In the genomic region with DNA sequence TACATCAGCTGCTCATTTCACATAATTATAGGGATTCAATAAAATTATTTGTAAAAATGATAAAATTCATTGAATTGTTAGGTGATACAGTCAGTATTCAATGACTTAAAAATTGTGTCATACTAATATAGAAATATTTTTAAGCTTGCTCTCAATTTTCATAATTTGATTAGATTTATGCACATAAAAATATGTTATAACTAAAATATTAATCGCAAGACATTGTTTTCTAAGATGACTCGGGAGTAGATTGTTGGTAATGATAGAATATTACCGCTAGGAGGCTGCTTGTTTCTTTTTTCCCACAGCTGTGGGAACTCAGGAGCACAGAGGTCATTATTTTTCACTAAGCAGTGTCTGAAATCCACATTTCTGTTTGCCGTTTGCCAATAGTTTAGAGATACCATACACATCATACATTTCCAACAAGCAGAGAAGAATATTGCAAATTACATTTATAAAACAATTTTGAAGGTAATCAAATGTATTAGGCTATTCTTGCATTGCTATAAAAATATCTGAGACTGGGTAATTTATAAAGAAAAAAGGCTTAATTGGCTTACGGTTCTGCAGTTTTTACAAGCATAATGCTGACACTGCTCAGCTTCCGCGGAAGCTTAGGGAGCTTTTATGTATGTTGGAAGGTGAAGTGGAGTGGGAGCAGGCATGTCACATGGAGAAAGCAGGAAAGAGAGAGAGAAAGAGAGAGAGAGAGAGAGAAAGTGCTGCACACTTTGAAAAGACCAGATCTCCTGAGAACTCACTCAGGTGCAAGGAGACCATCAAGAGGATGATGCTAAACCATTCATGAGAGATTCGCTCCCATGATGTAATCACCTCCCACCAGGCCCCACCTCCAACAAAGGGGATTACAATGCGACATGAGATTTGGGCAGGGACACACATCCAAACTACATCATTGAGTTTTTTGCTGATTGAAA, we compare ENCODE assay signal across 8 cellular contexts.
DNase-seq lines count a peak whose midpoint lies in the region; ATAC-seq and TF ChIP-seq lines count a peak whose summit lies in the region.

No MANE protein-coding gene starts in this region.

- ATAC-seq in HG02852 (IDR thresholded peaks at IDR 0.05; ENCODE audit: unreplicated experiment): no peak
- ATAC-seq in HG02678 (IDR thresholded peaks at IDR 0.05; ENCODE audit: unreplicated experiment): no peak

- peak; percentile 76 for DNase-seq in ELR (ENCODE audit: low read depth)
- peak; percentile 47 for DNase-seq in LoVo (ENCODE audit: low spot score)
- peak; percentile 49 for DNase-seq in UCSD-AML1 (lab: John Stamatoyannopoulos, UW; ENCODE audit: unreplicated experiment)
- DNase-seq in epithelial cell of esophagus (ENCODE audit: low read depth): peak; percentile 36
- DNase-seq in stimulated activated CD4-positive, alpha-beta T cell treated with anti-CD3 and anti-CD28 coated beads, Interleukin-15, amount 100 ng/mL, for 24 hours: peak; percentile 62
- no peak for DNase-seq in dedifferentiated amniotic fluid mesenchymal stem cell (ENCODE audit: extremely low spot score)

- peak; percentile 56 for TF ChIP-seq CTCF in epithelial cell of esophagus (IDR thresholded peaks at IDR 0.05; ENCODE audit: insufficient read depth, low read depth, low read length, missing control alignments)

- no peak overlapping the region for H3K4me3 ChIP-seq in epithelial cell of esophagus (ENCODE audit: low read length)
